In the genomic region with DNA sequence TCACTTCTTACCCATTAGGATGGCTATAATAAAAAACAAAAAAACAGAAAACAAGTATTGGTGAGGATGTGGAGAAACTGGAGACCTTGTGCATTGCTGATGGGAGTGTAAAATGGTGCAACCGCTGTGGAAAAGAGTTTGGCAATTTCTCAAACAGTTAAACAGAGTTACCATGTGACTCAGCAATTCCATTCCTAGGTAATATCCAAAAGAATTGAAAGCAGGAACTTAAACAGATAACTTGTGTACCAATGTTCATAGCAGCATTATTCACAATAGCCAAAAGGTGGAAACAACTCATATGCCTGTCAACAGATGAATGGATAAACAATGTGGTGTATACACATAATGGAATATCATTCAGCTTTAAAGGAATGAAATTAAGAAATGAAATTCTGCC, we compare ENCODE assay signal across 21 cellular contexts. TPM values are rescaled to one million over a fixed set of nuclear protein-coding genes. Genes with fewer than 3 reads are reported as not detected.
DNase-seq lines count a peak whose midpoint lies in the region; ATAC-seq, FAIRE-seq and TF ChIP-seq lines count a peak whose summit lies in the region.
"Had no signal": no experiment of that assay in that cellular context is flagged by ENCODE, and none has a peak within 500 bp of the region (broad histone marks: within the 10 kb centered on the region; RNA-seq: fewer than 3 reads in every experiment).

No MANE protein-coding gene starts in this region.

- intact Hi-C loops in HepG2 (cut with micrococcal nuclease; ENCODE audit: unreplicated experiment) (no loop called here), tibial artery (cut with DNase I; ENCODE audit: low total_unique reads) (no loop called here)

- H2AFZ ChIP-seq in GM23248 (no peak overlapping the region), HepG2 (ENCODE audit: low read length) (no peak overlapping the region)

- peaks cover 3% of the 10 kb centered on the region; the same call in 1 of the 2 replicates for H3K9me2 ChIP-seq in GM23248 (ENCODE audit: insufficient read depth)

- H3K79me2 ChIP-seq in GM23248 (ENCODE audit: insufficient read depth) (peaks cover 15% of the 10 kb centered on the region; the same call in 1 of the 2 replicates), HepG2 (ENCODE audit: insufficient read depth, low read length) (peaks cover 5% of the 10 kb centered on the region)

- H3K4me2 ChIP-seq in GM23248 (ENCODE audit: unreplicated experiment) (no peak overlapping the region), HepG2 (ENCODE audit: low read depth, low read length) (no peak overlapping the region)

- no peak for TF ChIP-seq RAD21 in HepG2 (CRISPR knock-in tag; IDR thresholded peaks at IDR 0.05)

- DNase-seq in GM23248 = peak; percentile 33
- DNase-seq in MV-4-11 (lab: John Stamatoyannopoulos, UW) = peak; percentile 20
- peak; percentile 43 for DNase-seq in epithelial cell of esophagus (ENCODE audit: low read depth)
- no peak for DNase-seq in HepG2 (ENCODE audit: low spot score)
- DNase-seq in Kasumi-1 (lab: John Stamatoyannopoulos, UW) = no peak
- no peak for DNase-seq in tibial artery
- DNase-seq: activated CD4-positive, alpha-beta T cell treated with anti-CD3 and anti-CD28 coated beads for 48 hours; activated effector memory CD4-positive, alpha-beta T cell treated with anti-CD3 and anti-CD28 coated beads, Interleukin-2, amount 50 U/mL, for 16 hours; COR-L47; effector memory CD4-positive, alpha-beta T cell; EL; left colon; NCI-H1436 treated with DMSO at 0.1 percent for 48 hours; NCI-H526 treated with DMSO at 0.1 percent for 48 hours; SHP77; T-cell had no signal

- ATAC-seq in HepG2 = no peak
- ATAC-seq in GM21447 (IDR thresholded peaks at IDR 0.05; ENCODE audit: unreplicated experiment) = no peak
- ATAC-seq: left colon; sciatic nerve; stimulated activated effector memory CD8-positive, alpha-beta T cell treated with anti-CD3 and anti-CD28 coated beads, Interleukin-12 subunit alpha, Interleukin-12 subunit beta, amount 100 ng/mL, for 72 hours; T-cell had no signal

- no peak overlapping the region for H3K9ac ChIP-seq in GM23248
- no peak overlapping the region for H3K9ac ChIP-seq in HepG2 (ENCODE audit: insufficient read depth, low read depth, low read length)

- 0 out of 2 replicates have a peak, but pooled peaks cover 7% of the 10 kb centered on the region for H3F3A ChIP-seq in GM23248 (ENCODE audit: insufficient read depth)

- no peak for FAIRE-seq in HepG2 (lab: Jason Lieb, UNC)
- FAIRE-seq: frontal cortex had no signal

- no peak overlapping the region for H3K4me3 ChIP-seq in GM23248
- no peak overlapping the region for H3K4me3 ChIP-seq in epithelial cell of esophagus (ENCODE audit: low read length)
- H3K4me3 ChIP-seq in HepG2 (replicated peaks in 1 of 3; ENCODE audit: insufficient read depth in 1 of 3, low read depth in 2 of 3, low read length in 3 of 3) = no peak overlapping the region
- no peak overlapping the region for H3K4me3 ChIP-seq in tibial artery
- H3K4me3 ChIP-seq: thoracic aorta had no signal

- BruUV-seq in HepG2 (replicated peaks; lab: Mats Ljungman, UMichigan) = no TSS peak

- in situ Hi-C loops in GM23248 (cut with MboI) (loop anchor here (10.0 kb wide), 1 partner anchor 499 kb away; no protein-coding TSS in a partner anchor), HepG2 (cut with HindIII; ENCODE audit: extremely low pct_ligation_motif_present, low pct_unique_long_range_greater_than_20kb) (no loop called here)

- H3K27ac ChIP-seq in GM23248 (no peak overlapping the region), HepG2 (ENCODE audit: extremely low read length, insufficient read depth, low read length) (no peak overlapping the region), tibial artery (no peak overlapping the region)
- H3K27ac ChIP-seq: thoracic aorta had no signal

- TF ChIP-seq CTCF in epithelial cell of esophagus (IDR thresholded peaks at IDR 0.05; ENCODE audit: insufficient read depth, low read depth, low read length, missing control alignments) (no peak), HepG2 (CRISPR knock-in tag; IDR thresholded peaks at IDR 0.05) (no peak), tibial artery (IDR thresholded peaks at IDR 0.05) (no peak)

- H3K27me3 ChIP-seq in GM23248 (replicated peaks; ENCODE audit: insufficient read depth) = no peaks in the 10 kb centered on the region
- H3K27me3 ChIP-seq in HepG2 (ENCODE audit: control insufficient read depth in 1 of 2, insufficient read depth in 2 of 2, low read length in 2 of 2) = no peaks in the 10 kb centered on the region
- H3K27me3 ChIP-seq in tibial artery = no peaks in the 10 kb centered on the region

- TF ChIP-seq EP300 in HepG2 (IDR thresholded peaks at IDR 0.05; ENCODE audit: low read depth in 2 of 2, low read length in 2 of 2) (no peak), HepG2 (CRISPR knock-in tag; IDR thresholded peaks at IDR 0.05; ENCODE audit: borderline replicate concordance) (no peak)

- POLR2A ChIA-PET in HepG2 (lab: Yijun Ruan, JAX) = no interaction called here

- H3K9me3 ChIP-seq in GM23248 (ENCODE audit: low read depth) (no peaks in the 10 kb centered on the region), HepG2 (ENCODE audit: low read length) (no peaks in the 10 kb centered on the region), tibial artery (no peaks in the 10 kb centered on the region)
- H3K9me3 ChIP-seq: thoracic aorta had no signal

- 89 to 100% methylated on average over 1 of the region's 1 CpG for WGBS in GM23248 (ENCODE audit: low coverage in 1 of 2, low lambda C conversion rate in 2 of 2, missing lambda C conversion rate in 2 of 2), 2 experiments
- 97% methylated on average over 1 of the region's 1 CpG for WGBS in HepG2 (ENCODE audit: low lambda C conversion rate)

- H3K36me3 ChIP-seq in GM23248 (ENCODE audit: low read depth) (peaks cover 41% of the 10 kb centered on the region), HepG2 (replicated peaks in 1 of 2; ENCODE audit: control insufficient read depth in 1 of 2, insufficient read depth in 2 of 2, low read length in 2 of 2) (peaks cover 10 to 73% of the 10 kb centered on the region in 2 experiments), tibial artery (peaks cover 46 to 58% (median 53%) of the 10 kb centered on the region in 3 donors)

- CTCF ChIA-PET in HepG2 (lab: Yijun Ruan, JAX; ENCODE audit: low intra/inter-chr PET ratio, low total read pairs) = no interaction called here

- no peak for TF ChIP-seq POLR2A in HepG2 (IDR thresholded peaks at IDR 0.05; ENCODE audit: insufficient read depth in 1 of 2, low read depth in 2 of 2, low read length in 2 of 2)

- no peaks in the 10 kb centered on the region for H4K20me1 ChIP-seq in GM23248 (ENCODE audit: insufficient read depth)
- no peaks in the 10 kb centered on the region for H4K20me1 ChIP-seq in HepG2 (ENCODE audit: insufficient read depth, low read length)

- H3K4me1 ChIP-seq in GM23248 (ENCODE audit: insufficient read depth) = peaks cover 5% of the 10 kb centered on the region; the same call in 1 of the 2 replicates
- peaks cover 20% of the 10 kb centered on the region for H3K4me1 ChIP-seq in HepG2 (ENCODE audit: insufficient read depth, low read length)
- H3K4me1 ChIP-seq in tibial artery = no peaks in the 10 kb centered on the region

TF ChIP-seq in HepG2, 621 proteins besides CTCF, POLR2A, EP300 and RAD21:
- TF ChIP-seq NFATC3 (CRISPR knock-in tag; IDR thresholded peaks at IDR 0.05) (no peak), NFE2L2 (IDR thresholded peaks at IDR 0.05; ENCODE audit: low read length) (peak; percentile 59; the same call in 1 of the 2 replicates)

RNA-seq across cellular contexts. Expression of gene DCP2, which starts 28.9 kb away (rescaled TPM):
- total RNA-seq in GM23248 (2014; rRNA removed; shearing (Covaris generic)) = 15.8 and 17.4 TPM in 2 replicates
- polyA plus RNA-seq in GM23248 (2016; fragmentation: Nextera tagmentation; extraction: Ambion mirVana) (8.1 and 13.5 TPM in 2 replicates), HepG2 (2011; rRNA removed) (11.3 and 16.2 TPM in 2 replicates)
- 63.4 and 113 TPM in 2 replicates for total RNA-seq in HepG2 (2016; rRNA removed; fragmentation: Illumina TruSeq; extraction: Trizol)
- total RNA-seq in HepG2 (2016; cell fraction: cytosol; rRNA removed; fragmentation: Illumina TruSeq; extraction: Trizol; ENCODE audit: low read depth) = 96.6 and 97.4 TPM in 2 replicates
- total RNA-seq in HepG2 (2016; cell fraction: insoluble cytoplasmic fraction; rRNA removed; fragmentation: Illumina TruSeq; extraction: Trizol) = 57.4 and 102 TPM in 2 replicates
- total RNA-seq in HepG2 (2016; cell fraction: membrane; rRNA removed; fragmentation: Illumina TruSeq; extraction: Trizol) = 46.7 and 55.6 TPM in 2 replicates
- total RNA-seq in HepG2 (2016; cell fraction: nucleus; rRNA removed; fragmentation: Illumina TruSeq; extraction: Trizol) = 59.7 and 65.2 TPM in 2 replicates
- polyA plus RNA-seq in HepG2 (2011; cell fraction: cytosol; rRNA removed) = 13.0 and 14.0 TPM in 2 replicates
- polyA plus RNA-seq in HepG2 (2011; cell fraction: nucleus; rRNA removed) = 13.5 and 15.6 TPM in 2 replicates
- 15.9 and 20.6 TPM in 2 replicates for polyA plus RNA-seq in HepG2 (2012)
- 16.9 and 24.8 TPM in 2 replicates for polyA plus RNA-seq in HepG2 (2016; cell fraction: cytosol; fragmentation: Illumina TruSeq; extraction: Trizol; ENCODE audit: low read depth)
- 28.8 and 30.9 TPM in 2 replicates for polyA plus RNA-seq in HepG2 (2016; cell fraction: insoluble cytoplasmic fraction; fragmentation: Illumina TruSeq; extraction: Trizol; ENCODE audit: low read depth)
- 20.7 and 23.8 TPM in 2 replicates for polyA plus RNA-seq in HepG2 (2016; cell fraction: membrane; fragmentation: Illumina TruSeq; extraction: Trizol; ENCODE audit: low read depth)
- 25.5 and 28.7 TPM in 2 replicates for polyA plus RNA-seq in HepG2 (2016; cell fraction: nucleus; fragmentation: Illumina TruSeq; extraction: Trizol; ENCODE audit: insufficient read depth, low read depth)
- polyA minus RNA-seq in HepG2 (2011; rRNA and poly(A)+ RNA removed; ENCODE audit: low replicate concordance) = 20.3 and 55.5 TPM in 2 replicates
- polyA minus RNA-seq in HepG2 (2011; cell fraction: cytosol; rRNA and poly(A)+ RNA removed) = 15.7 and 21.4 TPM in 2 replicates
- polyA minus RNA-seq in HepG2 (2011; cell fraction: nucleus; rRNA and poly(A)+ RNA removed) = 69.1 and 82.4 TPM in 2 replicates

Comparison
In these comparisons a context has a peak if more than half of its experiments do, and no peak if none do; other contexts are left out.
1. DNase-seq: peak in GM23248 (single experiment), MV-4-11 (single experiment) and epithelial cell of esophagus (single experiment); none in HepG2 (single experiment), Kasumi-1 (0 of 2) and tibial artery (0 of 2).